Comparison of ENCODE assay signal across 21 cellular contexts in genomic region chr13:59975807-59976445, GRCh38.
DNase-seq lines count a peak whose midpoint lies in the region; ATAC-seq, FAIRE-seq and TF ChIP-seq lines count a peak whose summit lies in the region.
"Had no signal": no experiment of that assay in that cellular context is flagged by ENCODE, and none has a peak within 500 bp of the region (broad histone marks: within the 10 kb centered on the region; RNA-seq: fewer than 3 reads in every experiment).

No MANE protein-coding gene starts in this region.

- H3K36me3 Mint-ChIP-seq in WTC11 (no peaks in the 10 kb centered on the region), Calu3 (ENCODE audit: insufficient read depth, unreplicated experiment) (no peaks in the 10 kb centered on the region)

- no TSS peak for BruUV-seq in HepG2 (replicated peaks; lab: Mats Ljungman, UMichigan)
- no TSS peak for BruUV-seq in Calu3 (replicated peaks; lab: Mats Ljungman, UMichigan)

- H3K56ac ChIP-seq in mesendoderm (ENCODE audit: low read length), result no peak overlapping the region

- 97% methylated on average over 6 of the region's 6 CpGs for WGBS in HepG2 (ENCODE audit: low lambda C conversion rate)
- 88% methylated on average over 6 of the region's 6 CpGs for WGBS in right lobe of liver (ENCODE audit: insufficient coverage, low coverage, low lambda C conversion rate, missing lambda C conversion rate)
- 100% methylated on average over 2 of the region's 6 CpGs for WGBS in mesendoderm (ENCODE audit: extremely low coverage, insufficient coverage, low lambda C conversion rate)

- H3K36me3 ChIP-seq in HepG2 (replicated peaks in 1 of 2; ENCODE audit: control insufficient read depth in 1 of 2, insufficient read depth in 2 of 2, low read length in 2 of 2) (0 out of 5 replicates have a peak, but pooled peaks cover 0 to under 1% of the 10 kb centered on the region in 2 experiments), right lobe of liver (no peaks in the 10 kb centered on the region), mesendoderm (ENCODE audit: control insufficient read depth, insufficient read depth, low read length) (no peaks in the 10 kb centered on the region)

- DNase-seq in HepG2 (ENCODE audit: low spot score), result no peak
- no peak for DNase-seq in right lobe of liver
- DNase-seq in WTC11 (ENCODE audit: low spot score), result no peak
- DNase-seq in mesendoderm, result peak; percentile 53
- no peak for DNase-seq in Calu3
- DNase-seq: 8988T; AML-193; Caco-2; CD4-positive, alpha-beta T cell; DMS153; DMS79; GDM1; GOT3; H9 had no signal

- POLR2A ChIA-PET in HepG2 (lab: Yijun Ruan, JAX), result no interaction called here
- POLR2A ChIA-PET in WTC11 (lab: Charles Lee), result no interaction called here

- in situ Hi-C loops in HepG2 (cut with HindIII; ENCODE audit: extremely low pct_ligation_motif_present, low pct_unique_long_range_greater_than_20kb), result no loop called here

- H2BK15ac ChIP-seq in mesendoderm (replicated peaks; ENCODE audit: low read depth), result no peak overlapping the region

- H3K4me2 ChIP-seq in HepG2 (ENCODE audit: low read depth, low read length) (no peak overlapping the region), mesendoderm (ENCODE audit: low read length) (no peak overlapping the region)
- H3K4me2 ChIP-seq: KMS-11 had no signal

- H3K9ac ChIP-seq in HepG2 (ENCODE audit: insufficient read depth, low read depth, low read length) (no peak overlapping the region), mesendoderm (ENCODE audit: low read length) (no peak overlapping the region)
- H3K9ac ChIP-seq: KMS-11 had no signal

- TF ChIP-seq POLR2A in HepG2 (IDR thresholded peaks at IDR 0.05; ENCODE audit: insufficient read depth in 1 of 2, low read depth in 2 of 2, low read length in 2 of 2) (no peak), right lobe of liver (IDR thresholded peaks at IDR 0.05) (no peak)

- H3K4me1 Mint-ChIP-seq in WTC11 (peaks cover 7% of the 10 kb centered on the region), Calu3 (ENCODE audit: low read depth, unreplicated experiment) (no peaks in the 10 kb centered on the region)

- no peak for TF ChIP-seq CTCF in HepG2 (CRISPR knock-in tag; IDR thresholded peaks at IDR 0.05)
- TF ChIP-seq CTCF in right lobe of liver (IDR thresholded peaks at IDR 0.05), result no peak
- TF ChIP-seq CTCF in WTC11 (IDR thresholded peaks at IDR 0.05), result no peak
- TF ChIP-seq CTCF in Calu3 (IDR thresholded peaks at IDR 0.05; ENCODE audit: unreplicated experiment), result no peak

- H4K20me1 ChIP-seq in HepG2 (ENCODE audit: insufficient read depth, low read length), result no peaks in the 10 kb centered on the region

- H3K27ac Mint-ChIP-seq in WTC11 (no peak overlapping the region), Calu3 (ENCODE audit: unreplicated experiment) (no peak overlapping the region)
- H3K27ac Mint-ChIP-seq: CD4-positive, alpha-beta T cell; H9 had no signal

- no peak overlapping the region for H4K8ac ChIP-seq in mesendoderm (ENCODE audit: low read depth, low read length)

- no peak overlapping the region for H3K4me3 Mint-ChIP-seq in WTC11
- no peak overlapping the region for H3K4me3 Mint-ChIP-seq in Calu3 (ENCODE audit: low read depth, unreplicated experiment)
- H3K4me3 Mint-ChIP-seq: CD4-positive, alpha-beta T cell; H9 had no signal

- H3K27me3 Mint-ChIP-seq in WTC11 (ENCODE audit: low read depth), result no peaks in the 10 kb centered on the region
- H3K27me3 Mint-ChIP-seq in Calu3 (ENCODE audit: unreplicated experiment), result no peaks in the 10 kb centered on the region
- H3K27me3 Mint-ChIP-seq: CD4-positive, alpha-beta T cell had no signal

- no peak overlapping the region for H2AK5ac ChIP-seq in mesendoderm (ENCODE audit: low read length)

- ATAC-seq in HepG2, result no peak
- no peak for ATAC-seq in right lobe of liver
- peak; percentile 62 for ATAC-seq in WTC11
- ATAC-seq in HG03097 (IDR thresholded peaks at IDR 0.05; ENCODE audit: low FRiP score, unreplicated experiment), result no peak
- ATAC-seq in HG03095 (IDR thresholded peaks at IDR 0.05; ENCODE audit: unreplicated experiment), result no peak

- H2AFZ ChIP-seq in HepG2 (ENCODE audit: low read length), result no peak overlapping the region

- TF ChIP-seq EP300 in HepG2 (IDR thresholded peaks at IDR 0.05; ENCODE audit: low read depth in 2 of 2, low read length in 2 of 2) (no peak), HepG2 (CRISPR knock-in tag; IDR thresholded peaks at IDR 0.05; ENCODE audit: borderline replicate concordance) (no peak)

- H3K9me3 Mint-ChIP-seq in WTC11, result no peaks in the 10 kb centered on the region
- H3K9me3 Mint-ChIP-seq in Calu3 (ENCODE audit: low read depth, unreplicated experiment), result no peaks in the 10 kb centered on the region
- H3K9me3 Mint-ChIP-seq: CD4-positive, alpha-beta T cell; H9 had no signal

- no peaks in the 10 kb centered on the region for H3K79me2 ChIP-seq in HepG2 (ENCODE audit: insufficient read depth, low read length)
- H3K79me2 ChIP-seq in mesendoderm (ENCODE audit: control insufficient read depth, insufficient read depth, low read length), result no peaks in the 10 kb centered on the region

- CTCF ChIA-PET in HepG2 (lab: Yijun Ruan, JAX; ENCODE audit: low intra/inter-chr PET ratio, low total read pairs) (no interaction called here), WTC11 (lab: Charles Lee) (interaction anchor here (1.0 kb wide), 1 partner anchor 123 kb away, joined by 3 read pairs; no protein-coding TSS in a partner anchor), Calu3 (lab: Charles Lee) (no interaction called here)

- FAIRE-seq in HepG2 (lab: Jason Lieb, UNC), result no peak
- FAIRE-seq: GM12892, GM18507, HTR-8/SVneo had no signal

- H3K4me3 ChIP-seq in HepG2 (replicated peaks in 1 of 3; ENCODE audit: insufficient read depth in 1 of 3, low read depth in 2 of 3, low read length in 3 of 3) (no peak overlapping the region), right lobe of liver (no peak overlapping the region), mesendoderm (ENCODE audit: low read length) (no peak overlapping the region)

- H4K5ac ChIP-seq in mesendoderm (ENCODE audit: low read length), result no peak overlapping the region

- H3K23ac ChIP-seq in mesendoderm (ENCODE audit: low read length), result no peak overlapping the region

- no peak for TF ChIP-seq RAD21 in HepG2 (CRISPR knock-in tag; IDR thresholded peaks at IDR 0.05)

- no peak overlapping the region for H3K18ac ChIP-seq in mesendoderm (ENCODE audit: low read length)

- H2BK5ac ChIP-seq in mesendoderm (ENCODE audit: low read length), result no peak overlapping the region

- H2BK120ac ChIP-seq in mesendoderm (ENCODE audit: low read depth, low read length), result no peak overlapping the region

- H3K27ac ChIP-seq in HepG2 (ENCODE audit: extremely low read length, insufficient read depth, low read length) (no peak overlapping the region), right lobe of liver (no peak overlapping the region), mesendoderm (ENCODE audit: low read depth, low read length) (no peak overlapping the region)
- H3K27ac ChIP-seq: C4-2B, KMS-11 had no signal

- intact Hi-C loops in HepG2 (cut with micrococcal nuclease; ENCODE audit: unreplicated experiment) (no loop called here), right lobe of liver (cut with DNase I) (no loop called here), Calu3 (cut with micrococcal nuclease; ENCODE audit: unreplicated experiment) (no loop called here)

- H3K27me3 ChIP-seq in HepG2 (ENCODE audit: control insufficient read depth in 1 of 2, insufficient read depth in 2 of 2, low read length in 2 of 2) (no peaks in the 10 kb centered on the region), right lobe of liver (no peaks in the 10 kb centered on the region), mesendoderm (ENCODE audit: insufficient read depth, low read length, poor library complexity) (no peaks in the 10 kb centered on the region)

- H3K79me1 ChIP-seq in mesendoderm (ENCODE audit: low read length), result no peaks in the 10 kb centered on the region

- no peaks in the 10 kb centered on the region for H3K9me3 ChIP-seq in HepG2 (ENCODE audit: low read length)
- no peaks in the 10 kb centered on the region for H3K9me3 ChIP-seq in right lobe of liver
- H3K9me3 ChIP-seq: Caco-2 had no signal

- H3K4ac ChIP-seq in mesendoderm (ENCODE audit: low read depth, low read length), result no peak overlapping the region

- H3K4me1 ChIP-seq in HepG2 (ENCODE audit: insufficient read depth, low read length), result no peaks in the 10 kb centered on the region
- no peaks in the 10 kb centered on the region for H3K4me1 ChIP-seq in right lobe of liver
- H3K4me1 ChIP-seq in mesendoderm (ENCODE audit: control insufficient read depth, low read depth, low read length), result peaks cover 6% of the 10 kb centered on the region

TF ChIP-seq in HepG2, 621 proteins besides CTCF, POLR2A, EP300 and RAD21 (continues in another document):
- TF ChIP-seq ZNF44 (CRISPR knock-in tag; IDR thresholded peaks at IDR 0.05), result no peak
- TF ChIP-seq ZNF253 (CRISPR knock-in tag; IDR thresholded peaks at IDR 0.05; ENCODE audit: borderline replicate concordance), result no peak

TF ChIP-seq in WTC11, 78 proteins besides CTCF, POLR2A, EP300 and RAD21 (continues in another document):
- TF ChIP-seq FOXK1 (CRISPR knock-in tag; IDR thresholded peaks at IDR 0.05) (no peak), ATF3 (CRISPR knock-in tag; conservative IDR thresholded peaks at IDR 0.05) (no peak), ATF2 (CRISPR knock-in tag; IDR thresholded peaks at IDR 0.05; ENCODE audit: borderline replicate concordance, low read depth) (no peak), FOXJ3 (CRISPR knock-in tag; IDR thresholded peaks at IDR 0.05; ENCODE audit: borderline replicate concordance) (no peak)
